In genomic region chr4:188554413-188554812, GRCh38 we compare ENCODE assay signal across 20 cellular contexts.
"Had no signal": no experiment of that assay in that cellular context is flagged by ENCODE, and none has a peak within 500 bp of the region (broad histone marks: within the 10 kb centered on the region; RNA-seq: fewer than 3 reads in every experiment).

No MANE protein-coding gene starts in this region.

- H3K36me3 Mint-ChIP-seq: natural killer cell had no signal

- H3K9me3 Mint-ChIP-seq: neural crest cell had no signal

- DNase-seq: effector CD8-positive, alpha-beta T cell; foreskin melanocyte; heart left ventricle; hippocampal formation; kidney glomerular epithelial cell; mammary epithelial cell; natural killer cell; nucleus accumbens; ovary; right cardiac atrium; small intestine; stimulated activated CD4-positive, alpha-beta T cell treated with anti-CD3 and anti-CD28 coated beads, Interleukin-12 subunit alpha, Interleukin-12 subunit beta, amount 100 ng/mL, for 4 hours; stimulated activated CD4-positive, alpha-beta T cell treated with anti-CD3 and anti-CD28 coated beads, Interleukin-2, amount 100 ng/mL, for 48 hours; stimulated activated naive CD4-positive, alpha-beta T cell treated with Interleukin-2 at 50 U/mL for 16 hours; thyroid gland had no signal

- H3K27me3 ChIP-seq: heart left ventricle, ovary, suprapubic skin, thyroid gland, upper lobe of left lung, vagina had no signal

- H3K4me1 Mint-ChIP-seq: natural killer cell had no signal

- ATAC-seq: heart left ventricle, natural killer cell, right cardiac atrium had no signal

- H3K4me3 Mint-ChIP-seq: natural killer cell, neural crest cell had no signal

- H3K36me3 ChIP-seq: heart left ventricle, ovary, suprapubic skin, thyroid gland, upper lobe of left lung, vagina had no signal

- H3K27ac ChIP-seq: coronary artery, heart left ventricle, ovary, suprapubic skin, thyroid gland, upper lobe of left lung, vagina had no signal

- H3K27ac Mint-ChIP-seq: natural killer cell had no signal

- H3K9me3 ChIP-seq: ovary, suprapubic skin, thyroid gland, upper lobe of left lung, vagina had no signal

- H3K4me1 ChIP-seq: heart left ventricle, suprapubic skin, thyroid gland, upper lobe of left lung, vagina had no signal

- H3K4me3 ChIP-seq: coronary artery, heart left ventricle, ovary, suprapubic skin, thyroid gland, upper lobe of left lung, vagina had no signal
